In genomic region chr15:68431792-68432401, GRCh38 we compare ENCODE assay signal across 8 cellular contexts. TPM values are rescaled to one million over a fixed set of nuclear protein-coding genes. Genes with fewer than 3 reads are reported as not detected.
A peak's percentile ranks its signal among the peaks of the same experiment; 100 is the strongest.
DNase-seq lines count a peak whose midpoint lies in the region; ATAC-seq and TF ChIP-seq lines count a peak whose summit lies in the region.

Gene ITGA11 (minus strand): TSS chr15:68432163. CDS start chr15:68432066, 97 bp downstream.

- no peak within 1 kb of the TSS for H3K27ac Mint-ChIP-seq in activated T-cell treated with anti-CD3 and anti-CD28 coated beads, Interleukin-2, amount 50 U/mL, for 72 hours
- H3K27ac Mint-ChIP-seq in endodermal cell (no peak within 1 kb of the TSS), mesothelial cell of epicardium (no peak within 1 kb of the TSS)
- no peak within 1 kb of the TSS for H3K27ac Mint-ChIP-seq in activated CD4-positive, alpha-beta memory T cell treated with anti-CD3 and anti-CD28 coated beads for 36 hours

- intact Hi-C loops in activated CD4-positive, alpha-beta memory T cell treated with anti-CD3 and anti-CD28 coated beads for 36 hours (cut with micrococcal nuclease), result no loop called here

- no peaks in the 10 kb centered on the region for H3K9me3 Mint-ChIP-seq in activated T-cell treated with anti-CD3 and anti-CD28 coated beads, Interleukin-2, amount 50 U/mL, for 72 hours
- H3K9me3 Mint-ChIP-seq in endodermal cell, result no peaks in the 10 kb centered on the region
- no peaks in the 10 kb centered on the region for H3K9me3 Mint-ChIP-seq in mesothelial cell of epicardium
- no peaks in the 10 kb centered on the region for H3K9me3 Mint-ChIP-seq in activated CD4-positive, alpha-beta memory T cell treated with anti-CD3 and anti-CD28 coated beads for 36 hours

- CTCF ChIA-PET in activated CD4-positive, alpha-beta memory T cell treated with anti-CD3 and anti-CD28 coated beads for 36 hours (lab: Charles Lee), result no interaction called here

- peak within 1 kb of the TSS in 1 of 2 donors; percentile 4 for H3K4me3 Mint-ChIP-seq in activated T-cell treated with anti-CD3 and anti-CD28 coated beads, Interleukin-2, amount 50 U/mL, for 72 hours
- H3K4me3 Mint-ChIP-seq in endodermal cell (peak within 1 kb of the TSS; percentile 49), mesothelial cell of epicardium (peak within 1 kb of the TSS; percentile 60)
- H3K4me3 Mint-ChIP-seq in activated CD4-positive, alpha-beta memory T cell treated with anti-CD3 and anti-CD28 coated beads for 36 hours, result no peak within 1 kb of the TSS

- H3K4me1 Mint-ChIP-seq in activated T-cell treated with anti-CD3 and anti-CD28 coated beads, Interleukin-2, amount 50 U/mL, for 72 hours (ENCODE audit: low read depth), result no peaks in the 10 kb centered on the region
- H3K4me1 Mint-ChIP-seq in endodermal cell (peaks cover 10% of the 10 kb centered on the region), mesothelial cell of epicardium (peaks cover 10% of the 10 kb centered on the region)
- H3K4me1 Mint-ChIP-seq in activated CD4-positive, alpha-beta memory T cell treated with anti-CD3 and anti-CD28 coated beads for 36 hours (ENCODE audit: low read depth), result no peaks in the 10 kb centered on the region

- no peaks in the 10 kb centered on the region for H3K4me1 ChIP-seq in endodermal cell (ENCODE audit: control insufficient read depth, insufficient read depth, low read length)

- peaks cover 71% of the 10 kb centered on the region for H3K27me3 Mint-ChIP-seq in activated T-cell treated with anti-CD3 and anti-CD28 coated beads, Interleukin-2, amount 50 U/mL, for 72 hours (ENCODE audit: low read depth)
- peaks cover 87% of the 10 kb centered on the region for H3K27me3 Mint-ChIP-seq in endodermal cell (ENCODE audit: insufficient read depth)
- peaks cover 92% of the 10 kb centered on the region for H3K27me3 Mint-ChIP-seq in mesothelial cell of epicardium (ENCODE audit: low read depth)
- H3K27me3 Mint-ChIP-seq in activated CD4-positive, alpha-beta memory T cell treated with anti-CD3 and anti-CD28 coated beads for 36 hours, result peaks cover 31% of the 10 kb centered on the region

- TF ChIP-seq CTCF in endodermal cell (conservative IDR thresholded peaks at IDR 0.05), result no peak
- no peak for TF ChIP-seq CTCF in mesothelial cell of epicardium (IDR thresholded peaks at IDR 0.05; ENCODE audit: unreplicated experiment)

- no peak for DNase-seq in activated T-cell treated with anti-CD3 and anti-CD28 coated beads, Interleukin-2, amount 50 U/mL, for 72 hours
- no peak for DNase-seq in activated T-cell treated with anti-CD3 and anti-CD28 coated beads, Interleukin-2, amount 50 U/mL, for 1 hour
- peak; percentile 59 for DNase-seq in NOMO-1 treated with DMSO at 0.1 percent for 48 hours (lab: John Stamatoyannopoulos, UW; ENCODE audit: unreplicated experiment)
- DNase-seq in endodermal cell, result peak; percentile 90
- peak; percentile 44 to 67 for DNase-seq in mesothelial cell of epicardium (ENCODE audit: low spot score in 2 of 2, unreplicated experiment in 2 of 2)
- DNase-seq in hippocampal formation (lab: John Stamatoyannopoulos, UW), result no peak
- DNase-seq in activated CD4-positive, alpha-beta memory T cell treated with anti-CD3 and anti-CD28 coated beads for 36 hours, result no peak

- H3K27ac ChIP-seq in endodermal cell (ENCODE audit: low read depth, low read length), result no peak within 1 kb of the TSS

- H3K9ac ChIP-seq in endodermal cell (ENCODE audit: extremely low read depth, low read length, poor library complexity, severe bottlenecking), result no peak within 1 kb of the TSS

- 1 to 2% methylated on average over 11 to 49 of the region's 49 CpGs for WGBS in endodermal cell (ENCODE audit: insufficient coverage in 1 of 2, insufficient read length in 1 of 2), 2 experiments

- H3K36me3 ChIP-seq in endodermal cell (ENCODE audit: control insufficient read depth, insufficient read depth, low read length), result no peaks in the 10 kb centered on the region

- peak within 1 kb of the TSS; percentile 82 for H3K4me3 ChIP-seq in endodermal cell (ENCODE audit: low read length)

- H3K9me3 ChIP-seq in endodermal cell (ENCODE audit: control insufficient read depth, low read length), result no peaks in the 10 kb centered on the region

- H3K27me3 ChIP-seq in endodermal cell (ENCODE audit: control insufficient read depth, insufficient read depth, low read length, poor library complexity, severe bottlenecking), result peaks cover 75% of the 10 kb centered on the region

- POLR2A ChIA-PET in activated CD4-positive, alpha-beta memory T cell treated with anti-CD3 and anti-CD28 coated beads for 36 hours (lab: Charles Lee), result no interaction called here

- no peaks in the 10 kb centered on the region for H3K36me3 Mint-ChIP-seq in activated T-cell treated with anti-CD3 and anti-CD28 coated beads, Interleukin-2, amount 50 U/mL, for 72 hours (ENCODE audit: insufficient read depth in 2 of 2)
- no peaks in the 10 kb centered on the region for H3K36me3 Mint-ChIP-seq in endodermal cell (ENCODE audit: low read depth)
- no peaks in the 10 kb centered on the region for H3K36me3 Mint-ChIP-seq in mesothelial cell of epicardium
- no peaks in the 10 kb centered on the region for H3K36me3 Mint-ChIP-seq in activated CD4-positive, alpha-beta memory T cell treated with anti-CD3 and anti-CD28 coated beads for 36 hours

- ATAC-seq in activated T-cell treated with anti-CD3 and anti-CD28 coated beads, Interleukin-2, amount 50 U/mL, for 72 hours (replicated peaks in 1 of 2), result peak; percentile 19 to 22
- no peak for ATAC-seq in HG03457 (IDR thresholded peaks at IDR 0.05; ENCODE audit: unreplicated experiment)

RNA-seq across cellular contexts. Expression of gene ITGA11, which starts in this region (rescaled TPM):
- 1 to 10 TPM in 1 of 2 donors, under 1 TPM in 1; 0.58 to 1.6 TPM for total RNA-seq in activated T-cell treated with anti-CD3 and anti-CD28 coated beads, Interleukin-2, amount 50 U/mL, for 72 hours
- total RNA-seq in endodermal cell (1 to 10 TPM in 1 of 2 donors, under 1 TPM in 1; 0.35 to 1.4 TPM), mesothelial cell of epicardium (2.3 to 3.5 TPM (median 2.7 TPM) in 3 replicates)
- polyA plus RNA-seq in endodermal cell (2013, experiment 1 of 2), result 1.8 TPM
- 1.3 TPM for polyA plus RNA-seq in endodermal cell (2013, experiment 2 of 2)
- under 1 TPM; 0.56 to 0.59 TPM for total RNA-seq in activated CD4-positive, alpha-beta memory T cell treated with anti-CD3 and anti-CD28 coated beads for 36 hours

Comparison
In these comparisons a context has a peak if more than half of its experiments do, and no peak if none do; other contexts are left out.
1. DNase-seq: peak in NOMO-1 treated with DMSO at 0.1 percent for 48 hours (single experiment), endodermal cell (single experiment) and mesothelial cell of epicardium (2 of 2); none in activated T-cell treated with anti-CD3 and anti-CD28 coated beads, Interleukin-2, amount 50 U/mL, for 72 hours (0 of 2), activated T-cell treated with anti-CD3 and anti-CD28 coated beads, Interleukin-2, amount 50 U/mL, for 1 hour (single experiment), hippocampal formation (0 of 2) and activated CD4-positive, alpha-beta memory T cell treated with anti-CD3 and anti-CD28 coated beads for 36 hours (single experiment).